Comparison of ENCODE assay signal across 1 cellular context in genomic region chr5:10308844-10309243, GRCh38.
TF ChIP-seq lines count a peak whose summit lies in the region.

No MANE protein-coding gene starts in this region.

TF ChIP-seq in HepG2, 621 proteins besides CTCF, POLR2A, EP300 and RAD21:
- TF ChIP-seq ZNF264 (CRISPR knock-in tag; IDR thresholded peaks at IDR 0.05) (peak; percentile 68; the same call in 1 of the 2 replicates), SRF (IDR thresholded peaks at IDR 0.05; ENCODE audit: low read depth, low read length) (no peak), GMEB2 (CRISPR knock-in tag; IDR thresholded peaks at IDR 0.05; ENCODE audit: low read depth) (no peak)
